ENCODE assay signal across 24 cellular contexts in genomic region chr22:45992737-45993136, GRCh38. TPM values are rescaled to one million over a fixed set of nuclear protein-coding genes. Genes with fewer than 3 reads are reported as not detected.
DNase-seq lines count a peak whose midpoint lies in the region; ATAC-seq and TF ChIP-seq lines count a peak whose summit lies in the region.
"Had no signal": no experiment of that assay in that cellular context is flagged by ENCODE, and none has a peak within 500 bp of the region (broad histone marks: within the 10 kb centered on the region; RNA-seq: fewer than 3 reads in every experiment).

No MANE protein-coding gene starts in this region.

- TF ChIP-seq CTCF in BE2C (IDR thresholded peaks at IDR 0.05; ENCODE audit: low read depth, low read length), result no peak
- TF ChIP-seq CTCF in osteoblast (IDR thresholded peaks at IDR 0.05; ENCODE audit: extremely low read depth, low read depth, low read length), result no peak

- no peak overlapping the region for H2AFZ ChIP-seq in osteoblast (ENCODE audit: low read length)
- H2AFZ ChIP-seq: GM23248 had no signal

- no peak overlapping the region for H3K4me3 Mint-ChIP-seq in activated naive CD4-positive, alpha-beta T cell treated with anti-CD3 and anti-CD28 coated beads, Interleukin-2, amount 50 U/mL, for 24 hours
- H3K4me3 Mint-ChIP-seq in activated naive CD4-positive, alpha-beta T cell treated with anti-CD3 and anti-CD28 coated beads, Interleukin-2, amount 10 ng/mL, durations not matched to agents 7 days and 5 days, result no peak overlapping the region
- no peak overlapping the region for H3K4me3 Mint-ChIP-seq in central memory CD8-positive, alpha-beta T cell
- H3K4me3 Mint-ChIP-seq: CD14-positive monocyte; CD4-positive, alpha-beta memory T cell had no signal

- no peak for DNase-seq in activated naive CD4-positive, alpha-beta T cell treated with anti-CD3 and anti-CD28 coated beads, Interleukin-2, amount 10 ng/mL, durations not matched to agents 7 days and 5 days
- peak; percentile 5 for DNase-seq in BE2C
- no peak for DNase-seq in central memory CD8-positive, alpha-beta T cell (ENCODE audit: low spot score in 2 of 2)
- DNase-seq in osteoblast (ENCODE audit: insufficient read length, low spot score, missing footprints), result peak; percentile 37
- DNase-seq in DMS 273 (lab: John Stamatoyannopoulos, UW; ENCODE audit: unreplicated experiment), result no peak
- no peak for DNase-seq in effector CD8-positive, alpha-beta T cell (lab: John Stamatoyannopoulos, UW)
- DNase-seq in mesendoderm, result no peak
- DNase-seq: ACHN, Calu3, DMS 273 treated with DMSO at 0.1 percent for 48 hours, DMS53, DND-41, EL, GM23248, HCEC 1CT, KG1 had no signal

- H3K79me1 ChIP-seq in mesendoderm (ENCODE audit: low read length), result no peaks in the 10 kb centered on the region

- H3K4ac ChIP-seq in mesendoderm (ENCODE audit: low read depth, low read length), result no peak overlapping the region

- H3K27me3 ChIP-seq in BE2C, result no peaks in the 10 kb centered on the region
- peaks cover 8% of the 10 kb centered on the region for H3K27me3 ChIP-seq in osteoblast (ENCODE audit: insufficient read depth, low read length)
- H3K27me3 ChIP-seq in mesendoderm (ENCODE audit: insufficient read depth, low read length, poor library complexity), result no peaks in the 10 kb centered on the region
- H3K27me3 ChIP-seq: BLaER1 had no signal

- no peaks in the 10 kb centered on the region for H3K4me1 Mint-ChIP-seq in activated naive CD4-positive, alpha-beta T cell treated with anti-CD3 and anti-CD28 coated beads, Interleukin-2, amount 50 U/mL, for 24 hours
- H3K4me1 Mint-ChIP-seq in activated naive CD4-positive, alpha-beta T cell treated with anti-CD3 and anti-CD28 coated beads, Interleukin-2, amount 10 ng/mL, durations not matched to agents 7 days and 5 days, result peaks cover 4% of the 10 kb centered on the region
- H3K4me1 Mint-ChIP-seq in central memory CD8-positive, alpha-beta T cell, result peaks cover 14% of the 10 kb centered on the region

- no peak overlapping the region for H2BK5ac ChIP-seq in mesendoderm (ENCODE audit: low read length)

- H2BK120ac ChIP-seq in mesendoderm (ENCODE audit: low read depth, low read length), result no peak overlapping the region

- H3K27ac ChIP-seq in osteoblast (ENCODE audit: low read depth, low read length) (no peak overlapping the region), mesendoderm (ENCODE audit: low read depth, low read length) (no peak overlapping the region)
- H3K27ac ChIP-seq: BLaER1, GM23248, HL-60 had no signal

- H3K4me1 ChIP-seq in BE2C (peaks cover 32% of the 10 kb centered on the region), osteoblast (ENCODE audit: insufficient read depth, low read length) (peaks cover 23% of the 10 kb centered on the region), mesendoderm (ENCODE audit: control insufficient read depth, low read depth, low read length) (no peaks in the 10 kb centered on the region)

- no peaks in the 10 kb centered on the region for H3K9me3 Mint-ChIP-seq in activated naive CD4-positive, alpha-beta T cell treated with anti-CD3 and anti-CD28 coated beads, Interleukin-2, amount 50 U/mL, for 24 hours
- H3K9me3 Mint-ChIP-seq in activated naive CD4-positive, alpha-beta T cell treated with anti-CD3 and anti-CD28 coated beads, Interleukin-2, amount 10 ng/mL, durations not matched to agents 7 days and 5 days, result no peaks in the 10 kb centered on the region
- peaks cover 14% of the 10 kb centered on the region for H3K9me3 Mint-ChIP-seq in central memory CD8-positive, alpha-beta T cell
- H3K9me3 Mint-ChIP-seq: CD4-positive, alpha-beta memory T cell; IgD-negative memory B cell had no signal

- no peak overlapping the region for H3K56ac ChIP-seq in mesendoderm (ENCODE audit: low read length)

- no peak overlapping the region for H3K9ac ChIP-seq in mesendoderm (ENCODE audit: low read length)
- H3K9ac ChIP-seq: BLaER1, GM23248 had no signal

- no CpG with 5 or more reads among the region's 3 CpGs for WGBS in mesendoderm (ENCODE audit: extremely low coverage, insufficient coverage, low lambda C conversion rate)

- H3K4me3 ChIP-seq in BE2C (ENCODE audit: low read depth, low read length) (no peak overlapping the region), osteoblast (ENCODE audit: insufficient read depth, low read length) (no peak overlapping the region), mesendoderm (ENCODE audit: low read length) (no peak overlapping the region)
- H3K4me3 ChIP-seq: BLaER1, GM12878, GM23248 had no signal

- CTCF ChIA-PET in activated naive CD4-positive, alpha-beta T cell treated with anti-CD3 and anti-CD28 coated beads, Interleukin-2, amount 10 ng/mL, durations not matched to agents 7 days and 5 days (lab: Charles Lee), result interaction anchor here (2.2 to 2.4 kb wide), 2 partner anchors 124 to 129 kb away, joined by 5 to 13 read pairs; no protein-coding TSS in a partner anchor

- H3K23ac ChIP-seq in mesendoderm (ENCODE audit: low read length), result no peak overlapping the region

- no peak overlapping the region for H3K18ac ChIP-seq in mesendoderm (ENCODE audit: low read length)

- no peak overlapping the region for H4K5ac ChIP-seq in mesendoderm (ENCODE audit: low read length)

- ATAC-seq in central memory CD8-positive, alpha-beta T cell (replicated peaks; ENCODE audit: extremely low read depth, poor library complexity, severe bottlenecking), result no peak
- ATAC-seq: GM12878 had no signal

- no peaks in the 10 kb centered on the region for H3K27me3 Mint-ChIP-seq in activated naive CD4-positive, alpha-beta T cell treated with anti-CD3 and anti-CD28 coated beads, Interleukin-2, amount 50 U/mL, for 24 hours
- peaks cover 15% of the 10 kb centered on the region for H3K27me3 Mint-ChIP-seq in activated naive CD4-positive, alpha-beta T cell treated with anti-CD3 and anti-CD28 coated beads, Interleukin-2, amount 10 ng/mL, durations not matched to agents 7 days and 5 days
- no peaks in the 10 kb centered on the region for H3K27me3 Mint-ChIP-seq in central memory CD8-positive, alpha-beta T cell

- H2AK5ac ChIP-seq in mesendoderm (ENCODE audit: low read length), result no peak overlapping the region

- H3K27ac Mint-ChIP-seq in activated naive CD4-positive, alpha-beta T cell treated with anti-CD3 and anti-CD28 coated beads, Interleukin-2, amount 50 U/mL, for 24 hours, result peak overlapping the region; percentile 47
- H3K27ac Mint-ChIP-seq in activated naive CD4-positive, alpha-beta T cell treated with anti-CD3 and anti-CD28 coated beads, Interleukin-2, amount 10 ng/mL, durations not matched to agents 7 days and 5 days, result no peak overlapping the region
- H3K27ac Mint-ChIP-seq in central memory CD8-positive, alpha-beta T cell (ENCODE audit: low read depth), result peak overlapping the region; percentile 84
- H3K27ac Mint-ChIP-seq: CD14-positive monocyte had no signal

- H3K4me2 ChIP-seq in osteoblast (ENCODE audit: insufficient read depth, low read length), result no peak overlapping the region
- no peak overlapping the region for H3K4me2 ChIP-seq in mesendoderm (ENCODE audit: low read length)
- H3K4me2 ChIP-seq: BLaER1 had no signal

- H3K36me3 ChIP-seq in BE2C (no peaks in the 10 kb centered on the region), osteoblast (ENCODE audit: insufficient read depth, low read length) (no peaks in the 10 kb centered on the region), mesendoderm (ENCODE audit: control insufficient read depth, insufficient read depth, low read length) (no peaks in the 10 kb centered on the region)
- H3K36me3 ChIP-seq: BLaER1 had no signal

- H4K20me1 ChIP-seq in osteoblast (ENCODE audit: insufficient read depth, low read length), result peaks cover 8% of the 10 kb centered on the region
- H4K20me1 ChIP-seq: BLaER1 had no signal

- no peak overlapping the region for H4K8ac ChIP-seq in mesendoderm (ENCODE audit: low read depth, low read length)

- no peak overlapping the region for H2BK15ac ChIP-seq in mesendoderm (replicated peaks; ENCODE audit: low read depth)

- peaks cover 28% of the 10 kb centered on the region for H3K79me2 ChIP-seq in osteoblast (ENCODE audit: insufficient read depth, low read length)
- no peaks in the 10 kb centered on the region for H3K79me2 ChIP-seq in mesendoderm (ENCODE audit: control insufficient read depth, insufficient read depth, low read length)

- H3K9me3 ChIP-seq in BE2C (no peaks in the 10 kb centered on the region), osteoblast (ENCODE audit: low read depth, low read length) (no peaks in the 10 kb centered on the region)

- no peaks in the 10 kb centered on the region for H3K36me3 Mint-ChIP-seq in activated naive CD4-positive, alpha-beta T cell treated with anti-CD3 and anti-CD28 coated beads, Interleukin-2, amount 50 U/mL, for 24 hours
- H3K36me3 Mint-ChIP-seq in activated naive CD4-positive, alpha-beta T cell treated with anti-CD3 and anti-CD28 coated beads, Interleukin-2, amount 10 ng/mL, durations not matched to agents 7 days and 5 days, result no peaks in the 10 kb centered on the region
- peaks cover 13% of the 10 kb centered on the region for H3K36me3 Mint-ChIP-seq in central memory CD8-positive, alpha-beta T cell (ENCODE audit: insufficient read depth)
- H3K36me3 Mint-ChIP-seq: CD14-positive monocyte; CD4-positive, alpha-beta memory T cell; IgD-negative memory B cell had no signal

RNA-seq across cellular contexts. Expression of gene WNT7B, which starts 15.8 kb away (rescaled TPM):
- not detected for polyA plus RNA-seq in BE2C (2012; ENCODE audit: insufficient read depth, insufficient read length, low read depth)
- total RNA-seq in osteoblast, result 0.59 TPM in 1 of 2 replicates, not detected in the other
- polyA plus RNA-seq in mesendoderm (2013, experiment 1 of 2), result not detected
- 0.03 TPM for polyA plus RNA-seq in mesendoderm (2013, experiment 2 of 2)
- total RNA-seq: CD4-positive, alpha-beta memory T cell; G401; GM12878; GM23248 had no signal
- polyA plus RNA-seq: CD14-positive monocyte; CD4-positive, alpha-beta memory T cell; GM23248; IgD-negative memory B cell had no signal

Comparison
In these comparisons a context has a peak if more than half of its experiments do, and no peak if none do; other contexts are left out.
1. DNase-seq: peak in BE2C (single experiment) and osteoblast (single experiment); none in activated naive CD4-positive, alpha-beta T cell treated with anti-CD3 and anti-CD28 coated beads, Interleukin-2, amount 10 ng/mL, durations not matched to agents 7 days and 5 days (single experiment), central memory CD8-positive, alpha-beta T cell (0 of 2), DMS 273 (single experiment), effector CD8-positive, alpha-beta T cell (single experiment) and mesendoderm (single experiment).